ENCODE assay signal across 9 cellular contexts in genomic region chrX:27893871-27894270, GRCh38.
"Had no signal": no experiment of that assay in that cellular context is flagged by ENCODE, and none has a peak within 500 bp of the region (broad histone marks: within the 10 kb centered on the region; RNA-seq: fewer than 3 reads in every experiment).

No MANE protein-coding gene starts in this region.

- H3K9me3 ChIP-seq: HAP-1 had no signal

- H3K36me3 ChIP-seq: HAP-1 had no signal

- ATAC-seq: HCT116, K562 had no signal

- H3K4me1 ChIP-seq: HAP-1 had no signal

- H3K4me3 ChIP-seq: GM23248, HAP-1, K562 had no signal

- DNase-seq: GM23248, GOT3, H7, HFFc6, IMR-90 had no signal

- H3K27ac Mint-ChIP-seq: HFFc6 had no signal

- FAIRE-seq: K562 had no signal

- H3K4me3 Mint-ChIP-seq: HFFc6 had no signal

- H2AFZ ChIP-seq: GM23248 had no signal

- H3K9me3 Mint-ChIP-seq: HFFc6 had no signal

- H3K27ac ChIP-seq: GM23248, HL-60 had no signal

- H3K9ac ChIP-seq: GM23248 had no signal
